ENCODE assay signal across 8 cellular contexts in genomic region chr18:80262241-80263033, GRCh38. TPM values are rescaled to one million over a fixed set of nuclear protein-coding genes. Genes with fewer than 3 reads are reported as not detected.
DNase-seq lines count a peak whose midpoint lies in the region; TF ChIP-seq lines count a peak whose summit lies in the region.
"Not testable (repeated sequence)": the region's sequence is repeated elsewhere in the genome, so short reads cannot be mapped to it uniquely, and the experiment has no call there.

No MANE protein-coding gene starts in this region.

- in situ Hi-C loops in mammary epithelial cell (cut with MboI; ENCODE audit: low sequenced_read_pairs in 2 of 2) = not testable (repeated sequence)

- H3K4me1 Mint-ChIP-seq in glutamatergic neuron (ENCODE audit: low read depth, unreplicated experiment); mesothelial cell of epicardium: not testable (repeated sequence)

- H3K27ac ChIP-seq in A673 (ENCODE audit: low read depth, low read length, poor library complexity, severe bottlenecking); OCI-LY7 (ENCODE audit: low read depth, low read length, poor library complexity, severe bottlenecking); mammary epithelial cell (ENCODE audit: insufficient read depth, low read depth, low read length): not testable (repeated sequence)

- DNase-seq in A673 (ENCODE audit: low spot score) (peak; percentile 39), glutamatergic neuron (peak; percentile 69), mesothelial cell of epicardium (ENCODE audit: low spot score in 2 of 2, unreplicated experiment in 2 of 2) (peak in 1 of 2 experiments; percentile 48)
- DNase-seq in OCI-LY7 (ENCODE audit: low spot score); mammary epithelial cell: not testable (repeated sequence)
- peak; percentile 88 for DNase-seq in activated CD8-positive, alpha-beta memory T cell treated with anti-CD3 and anti-CD28 coated beads, Interleukin-2, amount 50 U/mL, for 48 hours
- DNase-seq in stimulated activated CD4-positive, alpha-beta T cell treated with anti-CD3 and anti-CD28 coated beads, Interleukin-12 subunit alpha, Interleukin-12 subunit beta, amount 100 ng/mL, for 48 hours (ENCODE audit: low read depth in 2 of 3, low spot score in 1 of 3) = peak in 2 of 3 donors; percentile 21 to 32

- not testable (repeated sequence) for H3K4me2 ChIP-seq in OCI-LY7 (ENCODE audit: low read length); mammary epithelial cell (ENCODE audit: insufficient read depth, low read depth, low read length)

- H2AFZ ChIP-seq in OCI-LY7 (ENCODE audit: low read length); mammary epithelial cell (ENCODE audit: low read depth, low read length): not testable (repeated sequence)

- TF ChIP-seq CTCF in A673 (conservative IDR thresholded peaks at IDR 0.05; ENCODE audit: low read depth, low read length) = peak; percentile 72
- TF ChIP-seq CTCF in GM12874 (IDR thresholded peaks at IDR 0.05; ENCODE audit: insufficient read depth, low read depth, low read length) = peak; percentile 69
- peak; percentile 62 for TF ChIP-seq CTCF in OCI-LY7 (conservative IDR thresholded peaks at IDR 0.05; ENCODE audit: low read length)
- TF ChIP-seq CTCF in mammary epithelial cell (conservative IDR thresholded peaks at IDR 0.05 in 1 of 2, IDR thresholded peaks at IDR 0.05 in 1 of 2; ENCODE audit: extremely low read depth in 1 of 2, insufficient read depth in 1 of 2, low read depth in 1 of 2, low read length in 2 of 2) = peak; percentile 38 to 47
- TF ChIP-seq CTCF in glutamatergic neuron (IDR thresholded peaks at IDR 0.05; ENCODE audit: partially characterized antibody, unreplicated experiment) = peak; percentile 78
- peak; percentile 76 for TF ChIP-seq CTCF in mesothelial cell of epicardium (IDR thresholded peaks at IDR 0.05; ENCODE audit: unreplicated experiment)

- H3K4me1 ChIP-seq in A673 (ENCODE audit: insufficient read depth, low read length, poor library complexity, severe bottlenecking); OCI-LY7 (ENCODE audit: insufficient read depth, low read length, poor library complexity, severe bottlenecking); mammary epithelial cell (ENCODE audit: insufficient read depth, low read length): not testable (repeated sequence)

- H3K9me3 ChIP-seq in A673 (ENCODE audit: low read depth, low read length, poor library complexity, severe bottlenecking); OCI-LY7 (ENCODE audit: low read length); mammary epithelial cell (replicated peaks; ENCODE audit: insufficient read depth, low read length): not testable (repeated sequence)

- not testable (repeated sequence) for H3K27me3 ChIP-seq in A673 (replicated peaks; ENCODE audit: insufficient read depth, low read depth, low read length, poor library complexity); mammary epithelial cell (ENCODE audit: insufficient read depth, low read length)

- not testable (repeated sequence) for H3K4me3 Mint-ChIP-seq in glutamatergic neuron (ENCODE audit: unreplicated experiment); mesothelial cell of epicardium

- not testable (repeated sequence) for H3K9me2 ChIP-seq in OCI-LY7 (ENCODE audit: insufficient read depth, low read length)

- not testable (repeated sequence) for H3K36me3 Mint-ChIP-seq in glutamatergic neuron (ENCODE audit: unreplicated experiment); mesothelial cell of epicardium

- H3K9me3 Mint-ChIP-seq in glutamatergic neuron (ENCODE audit: unreplicated experiment) = not testable (repeated sequence)
- H3K9me3 Mint-ChIP-seq in mesothelial cell of epicardium = peaks cover 14% of the 10 kb centered on the region

- BruUV-seq in A673 (replicated peaks; lab: Mats Ljungman, UMichigan); OCI-LY7 (replicated peaks; lab: Mats Ljungman, UMichigan); mammary epithelial cell (replicated peaks; lab: Mats Ljungman, UMichigan): not testable (repeated sequence)

- not testable (repeated sequence) for H3K9ac ChIP-seq in mammary epithelial cell (ENCODE audit: insufficient read depth, low read length)

- H3K27ac Mint-ChIP-seq in glutamatergic neuron (ENCODE audit: unreplicated experiment); mesothelial cell of epicardium: not testable (repeated sequence)

- 90% methylated on average over 43 of the region's 91 CpGs for WGBS in mammary epithelial cell (ENCODE audit: low coverage, missing lambda C conversion rate)

- H3K27me3 Mint-ChIP-seq in glutamatergic neuron (ENCODE audit: unreplicated experiment); mesothelial cell of epicardium (ENCODE audit: low read depth): not testable (repeated sequence)

- POLR2A ChIA-PET in A673 (lab: Charles Lee; ENCODE audit: low non-redundant PET); OCI-LY7 (lab: Charles Lee): not testable (repeated sequence)

- H4K20me1 ChIP-seq in OCI-LY7 (ENCODE audit: insufficient read depth, low read length); mammary epithelial cell (ENCODE audit: insufficient read depth, low read length): not testable (repeated sequence)

- CTCF ChIA-PET in A673 (lab: Charles Lee); OCI-LY7 (lab: Charles Lee; ENCODE audit: unreplicated experiment); mammary epithelial cell (lab: Charles Lee; ENCODE audit: low non-redundant PET): not testable (repeated sequence)

- H3K4me3 ChIP-seq in A673 (ENCODE audit: low read depth, low read length, poor library complexity, severe bottlenecking); OCI-LY7 (ENCODE audit: low read depth, low read length, poor library complexity, severe bottlenecking); mammary epithelial cell (replicated peaks in 1 of 3; ENCODE audit: insufficient read depth in 1 of 3, low read depth in 2 of 3, low read length in 3 of 3): not testable (repeated sequence)

- not testable (repeated sequence) for H3K36me3 ChIP-seq in A673 (ENCODE audit: insufficient read depth, low read length, poor library complexity, severe bottlenecking); OCI-LY7 (ENCODE audit: insufficient read depth, low read length); mammary epithelial cell (ENCODE audit: insufficient read depth, low read length)

- intact Hi-C loops in A673 (cut with micrococcal nuclease; ENCODE audit: unreplicated experiment); OCI-LY7 (cut with micrococcal nuclease; ENCODE audit: unreplicated experiment); mammary epithelial cell (cut with micrococcal nuclease): not testable (repeated sequence)

- dilution Hi-C loops in mammary epithelial cell (cut with HindIII; ENCODE audit: low sequenced_read_pairs) = not testable (repeated sequence)

- not testable (repeated sequence) for H3K79me2 ChIP-seq in OCI-LY7 (ENCODE audit: insufficient read depth, low read depth, low read length); mammary epithelial cell (ENCODE audit: insufficient read depth, low read length)

RNA-seq across cellular contexts. Expression of gene PARD6G, which starts 15.1 kb away (rescaled TPM):
- total RNA-seq in A673 (2021) = 7.9 and 10.2 TPM in 2 replicates
- total RNA-seq in OCI-LY7 (2014; rRNA removed; shearing (Covaris generic)) = 0.03 TPM in 1 of 2 replicates, not detected in the other
- total RNA-seq in OCI-LY7 (2022) = not detected in 2 replicates
- 10 to 100 TPM; 34.9 to 35.7 TPM for total RNA-seq in mammary epithelial cell
- polyA plus RNA-seq in mammary epithelial cell = 16.6 TPM
- polyA minus RNA-seq in mammary epithelial cell = 51.2 TPM
- total RNA-seq in glutamatergic neuron (ENCODE audit: unreplicated experiment) = 25.2 TPM
- total RNA-seq in mesothelial cell of epicardium = 25.5 to 30.8 TPM (median 30.7 TPM) in 3 replicates
